14 cellular contexts compared by ENCODE assay signal in genomic region chr5:68140763-68141162, GRCh38.
A peak's percentile ranks its signal among the peaks of the same experiment; 100 is the strongest.
DNase-seq lines count a peak whose midpoint lies in the region; ATAC-seq lines count a peak whose summit lies in the region.
"Had no signal": no experiment of that assay in that cellular context is flagged by ENCODE, and none has a peak within 500 bp of the region (broad histone marks: within the 10 kb centered on the region; RNA-seq: fewer than 3 reads in every experiment).

No MANE protein-coding gene starts in this region.

- no peaks in the 10 kb centered on the region for H3K9me3 ChIP-seq in adipocyte (ENCODE audit: control insufficient read depth, low read length)
- H3K9me3 ChIP-seq: adrenal gland, gastrocnemius medialis, HAP-1 had no signal

- peaks cover 24% of the 10 kb centered on the region for H3K4me1 ChIP-seq in adipocyte (ENCODE audit: control insufficient read depth, insufficient read depth, low read length)
- H3K4me1 ChIP-seq: adrenal gland, HAP-1 had no signal

- intact Hi-C loops in activated CD4-positive, alpha-beta T cell treated with anti-CD3 and anti-CD28 coated beads, Interleukin-2, amount 10 ng/mL, durations not matched to agents 24 days and 14 days (cut with micrococcal nuclease): no loop called here

- no peak overlapping the region for H3K4me3 Mint-ChIP-seq in activated CD4-positive, alpha-beta T cell treated with anti-CD3 and anti-CD28 coated beads, Interleukin-2, amount 10 ng/mL, durations not matched to agents 24 days and 14 days

- no peaks in the 10 kb centered on the region for H3K4me1 Mint-ChIP-seq in activated CD4-positive, alpha-beta T cell treated with anti-CD3 and anti-CD28 coated beads, Interleukin-2, amount 10 ng/mL, durations not matched to agents 24 days and 14 days

- no peaks in the 10 kb centered on the region for H3K27me3 Mint-ChIP-seq in activated CD4-positive, alpha-beta T cell treated with anti-CD3 and anti-CD28 coated beads, Interleukin-2, amount 10 ng/mL, durations not matched to agents 24 days and 14 days

- no peaks in the 10 kb centered on the region for H3K36me3 ChIP-seq in adipocyte (ENCODE audit: control insufficient read depth, insufficient read depth, low read length, severe bottlenecking)
- H3K36me3 ChIP-seq: adrenal gland, gastrocnemius medialis, HAP-1 had no signal

- DNase-seq in adipocyte (ENCODE audit: low read depth) (no peak), SIG-M5 (lab: John Stamatoyannopoulos, UW) (no peak), D341Med (ENCODE audit: low spot score) (no peak), DMS53 (lab: John Stamatoyannopoulos, UW) (no peak)
- DNase-seq in activated CD4-positive, alpha-beta T cell treated with anti-CD3 and anti-CD28 coated beads, Interleukin-2, amount 10 ng/mL, durations not matched to agents 24 days and 14 days: no peak
- DNase-seq: adrenal gland, gastrocnemius medialis, PC-9, small intestine had no signal

- peak overlapping the region; percentile 48 for H3K9ac ChIP-seq in adipocyte (ENCODE audit: low read length)

- no peak overlapping the region for H3K4me3 ChIP-seq in adipocyte (ENCODE audit: low read length)
- H3K4me3 ChIP-seq: adrenal gland, gastrocnemius medialis, HAP-1, PC-9 had no signal

- H3K27me3 ChIP-seq in adipocyte (replicated peaks; ENCODE audit: control insufficient read depth, insufficient read depth, low read length): no peaks in the 10 kb centered on the region
- H3K27me3 ChIP-seq: adrenal gland, gastrocnemius medialis had no signal

- ATAC-seq in GM18868 (IDR thresholded peaks at IDR 0.05; ENCODE audit: unreplicated experiment) (peak; percentile 41), GM21576 (IDR thresholded peaks at IDR 0.05; ENCODE audit: unreplicated experiment) (peak; percentile 64), HG03066 (IDR thresholded peaks at IDR 0.05; ENCODE audit: low read depth, unreplicated experiment) (peak; percentile 50)
- ATAC-seq: gastrocnemius medialis had no signal

- no peaks in the 10 kb centered on the region for H3K36me3 Mint-ChIP-seq in activated CD4-positive, alpha-beta T cell treated with anti-CD3 and anti-CD28 coated beads, Interleukin-2, amount 10 ng/mL, durations not matched to agents 24 days and 14 days (ENCODE audit: low read depth)
- H3K36me3 Mint-ChIP-seq: CD4-positive, alpha-beta memory T cell had no signal

- no peaks in the 10 kb centered on the region for H3K9me3 Mint-ChIP-seq in activated CD4-positive, alpha-beta T cell treated with anti-CD3 and anti-CD28 coated beads, Interleukin-2, amount 10 ng/mL, durations not matched to agents 24 days and 14 days

- no peak overlapping the region for H3K27ac Mint-ChIP-seq in activated CD4-positive, alpha-beta T cell treated with anti-CD3 and anti-CD28 coated beads, Interleukin-2, amount 10 ng/mL, durations not matched to agents 24 days and 14 days
